1 cellular context compared by ENCODE assay signal in the genomic region with DNA sequence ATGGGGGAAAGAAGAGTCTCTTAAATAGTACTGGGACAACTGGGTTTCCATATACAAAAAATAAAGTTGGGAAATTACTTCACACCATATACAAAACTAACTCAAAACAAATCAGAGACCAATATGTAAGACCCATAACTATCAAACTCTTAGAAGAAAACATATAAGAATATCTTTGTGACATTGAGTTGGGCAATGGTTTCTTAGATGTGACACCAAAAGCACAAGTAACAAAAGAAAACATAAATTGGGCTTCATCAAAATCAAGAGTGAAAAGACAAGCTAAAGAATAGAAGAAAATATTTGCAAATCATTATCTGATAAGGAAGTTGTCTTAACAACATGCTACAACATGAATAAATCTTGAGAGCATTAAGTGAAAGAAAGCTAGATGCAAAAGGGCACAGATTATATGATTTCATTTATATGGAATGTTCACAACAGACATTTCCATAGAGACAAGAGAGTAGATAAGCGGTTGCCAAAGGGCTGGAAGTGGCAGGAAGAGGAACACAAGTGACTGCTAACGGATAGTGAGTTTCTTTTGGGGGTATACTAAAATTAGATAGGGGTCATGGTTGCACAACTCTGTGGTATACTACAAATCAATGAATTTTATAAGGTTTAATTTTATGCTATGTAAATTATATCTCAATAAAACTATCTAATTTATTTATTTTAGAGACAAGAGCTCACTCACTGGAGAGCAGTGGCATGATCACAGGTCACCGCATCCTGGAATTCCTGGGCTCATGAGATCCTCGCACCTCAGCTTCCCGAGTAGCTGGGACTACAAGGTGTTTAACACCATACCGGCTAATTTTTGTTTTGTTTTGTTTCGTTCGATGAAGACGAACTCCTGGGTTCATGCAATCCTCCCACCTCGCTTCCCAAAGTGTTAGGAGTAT.
TF ChIP-seq lines count a peak whose summit lies in the region.

No MANE protein-coding gene starts in this region.

TF ChIP-seq in GM23338, 12 proteins besides CTCF, POLR2A, EP300 and RAD21 (continued from another document):
- no peak for TF ChIP-seq ZNF462 (CRISPR knock-in tag; IDR thresholded peaks at IDR 0.05)
